18 cellular contexts compared by ENCODE assay signal in genomic region chr1:169184812-169185211, GRCh38.
"Had no signal": no experiment of that assay in that cellular context is flagged by ENCODE, and none has a peak within 500 bp of the region (broad histone marks: within the 10 kb centered on the region; RNA-seq: fewer than 3 reads in every experiment).

No MANE protein-coding gene starts in this region.

- H3K9me3 ChIP-seq: gastroesophageal sphincter, heart right ventricle, thoracic aorta, upper lobe of left lung had no signal

- H3K4me3 Mint-ChIP-seq: activated B cell treated with CpG ODN at 0.5 μM for 24 hours; activated CD4-positive, alpha-beta memory T cell treated with anti-CD3 and anti-CD28 coated beads for 36 hours; activated naive CD8-positive, alpha-beta T cell; immature natural killer cell; stimulated activated naive B cell treated with anti-CD40 and anti-IgM and Interleukin-4, amounts not matched to agents 10 μg/mL and 1 μg/mL and 100 μg/mL, for 72 hours had no signal

- H3K27me3 Mint-ChIP-seq: activated B cell treated with CpG ODN at 0.5 μM for 24 hours; activated CD4-positive, alpha-beta memory T cell treated with anti-CD3 and anti-CD28 coated beads for 36 hours; activated naive CD8-positive, alpha-beta T cell; stimulated activated naive B cell treated with anti-CD40 and anti-IgM and Interleukin-4, amounts not matched to agents 10 μg/mL and 1 μg/mL and 100 μg/mL, for 72 hours had no signal

- H3K36me3 ChIP-seq: gastroesophageal sphincter, heart right ventricle, thoracic aorta, upper lobe of left lung had no signal

- H3K27me3 ChIP-seq: gastroesophageal sphincter, heart right ventricle, upper lobe of left lung had no signal

- FAIRE-seq: bronchial epithelial cell, endometrium had no signal

- H3K36me3 Mint-ChIP-seq: activated CD4-positive, alpha-beta memory T cell treated with anti-CD3 and anti-CD28 coated beads for 36 hours; immature natural killer cell had no signal

- DNase-seq: activated B cell treated with CpG ODN at 0.5 μM for 24 hours; activated CD4-positive, alpha-beta memory T cell treated with anti-CD3 and anti-CD28 coated beads for 36 hours; activated CD4-positive, alpha-beta T cell treated with anti-CD3 and anti-CD28 coated beads for 4 hours; activated T-cell treated with anti-CD3 and anti-CD28 coated beads for 4 hours; cerebellar nuclear complex; cortex of kidney; erythroblast; heart right ventricle; immature natural killer cell; kidney glomerular epithelial cell; left ventricle myocardium superior; stimulated activated naive B cell treated with anti-CD40 and anti-IgM and Interleukin-4, amounts not matched to agents 10 μg/mL and 1 μg/mL and 100 μg/mL, for 72 hours; upper lobe of left lung had no signal

- H3K9me3 Mint-ChIP-seq: activated B cell treated with CpG ODN at 0.5 μM for 24 hours; activated CD4-positive, alpha-beta memory T cell treated with anti-CD3 and anti-CD28 coated beads for 36 hours; immature natural killer cell; stimulated activated naive B cell treated with anti-CD40 and anti-IgM and Interleukin-4, amounts not matched to agents 10 μg/mL and 1 μg/mL and 100 μg/mL, for 72 hours had no signal

- H3K4me1 Mint-ChIP-seq: activated B cell treated with CpG ODN at 0.5 μM for 24 hours; immature natural killer cell; stimulated activated naive B cell treated with anti-CD40 and anti-IgM and Interleukin-4, amounts not matched to agents 10 μg/mL and 1 μg/mL and 100 μg/mL, for 72 hours had no signal

- H3K27ac ChIP-seq: gastroesophageal sphincter, heart right ventricle, thoracic aorta, upper lobe of left lung had no signal

- H3K4me3 ChIP-seq: gastroesophageal sphincter, heart right ventricle, thoracic aorta, upper lobe of left lung had no signal

- H3K4me1 ChIP-seq: gastroesophageal sphincter, heart right ventricle, upper lobe of left lung had no signal

- ATAC-seq: gastroesophageal sphincter; heart right ventricle; left ventricle myocardium superior; stimulated activated naive B cell treated with anti-CD40 and anti-IgM and Interleukin-4, amounts not matched to agents 10 μg/mL and 1 μg/mL and 100 μg/mL, for 72 hours had no signal

- H3K27ac Mint-ChIP-seq: activated B cell treated with CpG ODN at 0.5 μM for 24 hours; activated CD4-positive, alpha-beta memory T cell treated with anti-CD3 and anti-CD28 coated beads for 36 hours; activated naive CD8-positive, alpha-beta T cell; immature natural killer cell; stimulated activated naive B cell treated with anti-CD40 and anti-IgM and Interleukin-4, amounts not matched to agents 10 μg/mL and 1 μg/mL and 100 μg/mL, for 72 hours had no signal
